Comparison of ENCODE assay signal across 8 cellular contexts in the genomic region with DNA sequence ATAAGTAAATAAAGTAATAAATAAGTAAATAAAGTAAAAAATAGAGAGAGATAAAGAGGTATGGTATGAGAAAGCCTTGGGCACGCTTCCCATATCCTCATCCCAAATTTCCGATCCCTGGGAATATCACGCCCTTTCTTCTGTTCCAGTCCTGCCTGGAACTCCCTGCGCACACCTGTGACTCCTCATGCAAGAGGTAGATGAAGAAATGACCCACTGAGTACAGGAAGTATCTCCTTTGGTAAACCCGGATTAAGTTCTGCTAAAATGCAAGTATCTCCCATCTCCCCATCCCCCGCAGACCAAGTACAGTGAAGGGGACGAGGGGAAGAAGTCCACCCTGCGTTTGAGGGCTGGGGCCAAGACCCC. TPM values are rescaled to one million over a fixed set of nuclear protein-coding genes. Genes with fewer than 3 reads are reported as not detected.
DNase-seq lines count a peak whose midpoint lies in the region; ATAC-seq and TF ChIP-seq lines count a peak whose summit lies in the region.

No MANE protein-coding gene starts in this region.

- TF ChIP-seq CTCF in BE2C (IDR thresholded peaks at IDR 0.05; ENCODE audit: low read depth, low read length): no peak
- no peak for TF ChIP-seq CTCF in MCF 10A (IDR thresholded peaks at IDR 0.05; ENCODE audit: unreplicated experiment)

- H3K4me1 ChIP-seq in BE2C (no peaks in the 10 kb centered on the region), muscle layer of duodenum (ENCODE audit: control insufficient read depth in 1 of 2, insufficient read depth in 2 of 2, low read length in 2 of 2) (peaks cover 10 to 32% of the 10 kb centered on the region in 2 donors)

- ATAC-seq in HG03066 (IDR thresholded peaks at IDR 0.05; ENCODE audit: low read depth, unreplicated experiment): peak; percentile 21
- no peak for ATAC-seq in HG02870 (IDR thresholded peaks at IDR 0.05; ENCODE audit: unreplicated experiment)

- H3K27ac ChIP-seq in muscle layer of duodenum (ENCODE audit: low read length): peak overlapping the region; percentile 98

- H3K27me3 Mint-ChIP-seq in MCF 10A (ENCODE audit: insufficient read depth, unreplicated experiment): no peaks in the 10 kb centered on the region

- H3K36me3 ChIP-seq in BE2C (peaks cover 4% of the 10 kb centered on the region; the same call in 1 of the 2 replicates), muscle layer of duodenum (ENCODE audit: control insufficient read depth in 1 of 2, insufficient read depth in 2 of 2, low read length in 2 of 2) (peaks cover 0 to 15% of the 10 kb centered on the region in 2 donors)

- H3K4me1 Mint-ChIP-seq in MCF 10A (ENCODE audit: insufficient read depth, unreplicated experiment): peaks cover 8% of the 10 kb centered on the region

- peaks cover 8% of the 10 kb centered on the region for H3K9me3 Mint-ChIP-seq in MCF 10A (ENCODE audit: unreplicated experiment)

- intact Hi-C loops in MCF 10A (cut with micrococcal nuclease): loop anchor here (2.0 to 10.0 kb wide), 3 partner anchors 132 to 502 kb away; a partner anchor contains a TSS

- POLR2A ChIA-PET in MCF 10A (lab: Yijun Ruan, JAX): interaction anchor here (0.7 to 2.4 kb wide), 21 partner anchors 14 to 543 kb away, joined by 3 to 22 read pairs (median 4); a partner anchor contains a TSS

- H3K36me3 Mint-ChIP-seq in MCF 10A (ENCODE audit: insufficient read depth, unreplicated experiment): peaks cover 11% of the 10 kb centered on the region

- DNase-seq in BE2C (no peak), MCF 10A (ENCODE audit: unreplicated experiment) (no peak), Kasumi-1 (lab: John Stamatoyannopoulos, UW) (no peak), NCI-H1105 treated with DMSO at 0.1 percent for 48 hours (lab: John Stamatoyannopoulos, UW) (no peak), T-helper 9 cell (no peak)

- no peaks in the 10 kb centered on the region for H3K27me3 ChIP-seq in BE2C
- H3K27me3 ChIP-seq in muscle layer of duodenum (ENCODE audit: low read depth, low read length): no peaks in the 10 kb centered on the region

- H3K27ac Mint-ChIP-seq in MCF 10A (ENCODE audit: low read depth, unreplicated experiment): peak overlapping the region; percentile 97

- BruUV-seq in MCF 10A (replicated peaks; lab: Mats Ljungman, UMichigan): no TSS peak

- CTCF ChIA-PET in MCF 10A (lab: Yijun Ruan, JAX): interaction anchor here (0.6 to 1.2 kb wide), 6 partner anchors 10 to 1016 kb away, joined by 3 to 4 read pairs (median 4); a partner anchor contains a TSS

- no peaks in the 10 kb centered on the region for H3K9me3 ChIP-seq in BE2C
- no peaks in the 10 kb centered on the region for H3K9me3 ChIP-seq in muscle layer of duodenum (ENCODE audit: control insufficient read depth in 1 of 2, low read length in 2 of 2)

- peak overlapping the region; percentile 83 for H3K4me3 Mint-ChIP-seq in MCF 10A (ENCODE audit: unreplicated experiment)

- peak overlapping the region; percentile 92 for H3K4me3 ChIP-seq in BE2C (ENCODE audit: low read depth, low read length)
- H3K4me3 ChIP-seq in muscle layer of duodenum (ENCODE audit: low read depth in 1 of 2, low read length in 2 of 2): peak overlapping the region; percentile 97

RNA-seq across cellular contexts. Expression of a gene that starts 0.4 kb away (rescaled TPM):
- polyA plus RNA-seq in BE2C (2012; ENCODE audit: insufficient read depth, insufficient read length, low read depth): 7.6 TPM
- total RNA-seq in MCF 10A (2022): 3.7 and 4.3 TPM in 2 replicates

RNA-seq across cellular contexts. Expression of a gene that starts 6.0 kb away (rescaled TPM):
- polyA plus RNA-seq in BE2C (2012; ENCODE audit: insufficient read depth, insufficient read length, low read depth): 2.2 TPM
- 0.37 TPM in 1 of 2 replicates, not detected in the other for total RNA-seq in MCF 10A (2022)

RNA-seq across cellular contexts. Expression of a gene that starts 22.3 kb away (rescaled TPM):
- 4.2 TPM for polyA plus RNA-seq in BE2C (2012; ENCODE audit: insufficient read depth, insufficient read length, low read depth)
- total RNA-seq in MCF 10A (2022): 1.4 and 4.0 TPM in 2 replicates
